Comparison of ENCODE assay signal across 26 cellular contexts in genomic region chr11:44404736-44405395, GRCh38.
"Had no signal": no experiment of that assay in that cellular context is flagged by ENCODE, and none has a peak within 500 bp of the region (broad histone marks: within the 10 kb centered on the region; RNA-seq: fewer than 3 reads in every experiment).

No MANE protein-coding gene starts in this region.

- FAIRE-seq: urothelium cell line had no signal

- H3K4me2 ChIP-seq: hepatocyte, neural progenitor cell had no signal

- H3K27ac ChIP-seq: gastrocnemius medialis, heart left ventricle, hepatocyte, left ventricle myocardium inferior, lower lobe of right lung, neural progenitor cell, prostate gland, sigmoid colon, skin epidermis, spleen, testis, tibial artery, upper lobe of left lung had no signal

- H3K4me3 ChIP-seq: gastrocnemius medialis, heart left ventricle, hepatocyte, left ventricle myocardium inferior, lower lobe of right lung, neural progenitor cell, prostate gland, sigmoid colon, skin epidermis, spleen, testis, tibial artery, upper lobe of left lung had no signal

- H3K4me1 ChIP-seq: gastrocnemius medialis, heart left ventricle, left ventricle myocardium inferior, lower lobe of right lung, neural progenitor cell, prostate gland, sigmoid colon, spleen, testis, tibial artery, upper lobe of left lung had no signal

- H3K9ac ChIP-seq: neural progenitor cell had no signal

- H3K79me2 ChIP-seq: hepatocyte had no signal

- DNase-seq: cerebellar nuclear complex; cortex of kidney; foreskin fibroblast; gastrocnemius medialis; heart left ventricle; left colon; left ventricle myocardium inferior; lower lobe of right lung; naive B cell; right cardiac atrium; sigmoid colon; spleen; stimulated activated CD4-positive, alpha-beta T cell treated with anti-CD3 and anti-CD28 coated beads, Interleukin-4, amount 100 ng/mL, for 4 hours; stimulated activated naive CD8-positive, alpha-beta T cell treated with anti-CD3 and anti-CD28 coated beads, Interleukin-15, Interleukin-2, amounts not matched to agents 100 U/mL and 50 U/mL, for 24 hours; substantia nigra; testis; tibial artery; upper lobe of left lung had no signal

- H2AFZ ChIP-seq: hepatocyte had no signal

- H3K27me3 ChIP-seq: neural progenitor cell, testis, upper lobe of left lung had no signal

- H3K9me3 ChIP-seq: gastrocnemius medialis, heart left ventricle, left ventricle myocardium inferior, lower lobe of right lung, prostate gland, sigmoid colon, spleen, testis, tibial artery, upper lobe of left lung had no signal

- H3K36me3 ChIP-seq: gastrocnemius medialis, heart left ventricle, left ventricle myocardium inferior, lower lobe of right lung, neural progenitor cell, prostate gland, sigmoid colon, spleen, tibial artery, upper lobe of left lung had no signal

- ATAC-seq: esophagus mucosa; gastrocnemius medialis; heart left ventricle; left colon; lower lobe of right lung; natural killer cell treated with Interleukin-12 subunit alpha and Interleukin-12 subunit beta and Interleukin-15 and Interleukin-18, amount 100 ng/mL, for 72 hours; right cardiac atrium; stimulated activated memory B cell treated with anti-CD40 and anti-IgM and Interleukin-4, amounts not matched to agents 10 μg/mL and 1 μg/mL and 100 μg/mL, for 72 hours; stimulated activated naive CD8-positive, alpha-beta T cell treated with anti-CD3 and anti-CD28 coated beads, Interleukin-15, Interleukin-2, amounts not matched to agents 100 U/mL and 50 U/mL, for 24 hours had no signal
